ENCODE assay signal across 8 cellular contexts in the genomic region with DNA sequence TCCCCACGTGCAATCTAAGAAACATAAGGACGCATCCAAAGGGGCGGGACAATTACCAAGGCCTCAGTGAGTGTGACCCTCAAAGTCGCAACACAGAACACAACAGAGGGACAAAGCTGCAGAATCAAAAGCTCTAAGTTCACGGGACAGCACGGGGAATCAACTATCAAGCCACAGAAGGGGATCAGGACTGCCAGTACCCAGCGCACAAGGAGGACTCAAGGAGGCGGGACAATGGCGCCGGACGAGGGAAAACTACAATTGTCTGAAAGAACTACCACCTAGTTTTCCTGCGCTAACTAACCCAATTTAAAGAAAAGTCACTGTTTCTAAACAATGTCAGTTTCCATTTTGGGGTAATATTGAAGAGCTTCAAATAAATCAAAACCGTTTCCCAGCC. TPM values are rescaled to one million over a fixed set of nuclear protein-coding genes. Genes with fewer than 3 reads are reported as not detected.
DNase-seq lines count a peak whose midpoint lies in the region; ATAC-seq and TF ChIP-seq lines count a peak whose summit lies in the region.

No MANE protein-coding gene starts in this region.

- H3K4me3 ChIP-seq in adipocyte (ENCODE audit: low read length) = peak overlapping the region; percentile 83
- peak overlapping the region; percentile 85 for H3K4me3 ChIP-seq in thoracic aorta

- peaks cover 12% of the 10 kb centered on the region for H3K4me1 Mint-ChIP-seq in activated CD4-positive, alpha-beta T cell treated with anti-CD3 and anti-CD28 coated beads for 36 hours

- CTCF ChIA-PET in activated CD4-positive, alpha-beta T cell treated with anti-CD3 and anti-CD28 coated beads for 36 hours (lab: Charles Lee) = interaction anchor here (1.1 to 4.4 kb wide), 2 partner anchors 11 to 44 kb away, joined by 6 to 22 read pairs; no protein-coding TSS in a partner anchor

- H3K4me1 ChIP-seq in adipocyte (ENCODE audit: control insufficient read depth, insufficient read depth, low read length) = peaks cover 6% of the 10 kb centered on the region
- peaks cover 0 to 14% of the 10 kb centered on the region in 2 donors for H3K4me1 ChIP-seq in thoracic aorta (ENCODE audit: control insufficient read depth in 1 of 2, low read depth in 2 of 2)

- H3K27me3 Mint-ChIP-seq in activated CD4-positive, alpha-beta T cell treated with anti-CD3 and anti-CD28 coated beads for 36 hours = no peaks in the 10 kb centered on the region

- H3K9ac ChIP-seq in adipocyte (ENCODE audit: low read length) = peak overlapping the region; percentile 87

- H3K27ac ChIP-seq in layer of hippocampus (ENCODE audit: low read depth, low read length) = peak overlapping the region; percentile 52
- H3K27ac ChIP-seq in thoracic aorta = peak overlapping the region; percentile 67 to 71

- no peak overlapping the region for H3K27ac Mint-ChIP-seq in activated CD4-positive, alpha-beta T cell treated with anti-CD3 and anti-CD28 coated beads for 36 hours

- POLR2A ChIA-PET in activated CD4-positive, alpha-beta T cell treated with anti-CD3 and anti-CD28 coated beads for 36 hours (lab: Charles Lee) = no interaction called here

- H3K9me3 ChIP-seq in adipocyte (ENCODE audit: control insufficient read depth, low read length) (no peaks in the 10 kb centered on the region), thoracic aorta (no peaks in the 10 kb centered on the region)

- ATAC-seq in activated CD4-positive, alpha-beta T cell treated with anti-CD3 and anti-CD28 coated beads for 36 hours = no peak
- no peak for ATAC-seq in thoracic aorta (ENCODE audit: insufficient number of reproducible peaks, low FRiP score, low read depth)
- ATAC-seq in GM18867 (IDR thresholded peaks at IDR 0.05; ENCODE audit: unreplicated experiment) = no peak

- no peaks in the 10 kb centered on the region for H3K9me3 Mint-ChIP-seq in activated CD4-positive, alpha-beta T cell treated with anti-CD3 and anti-CD28 coated beads for 36 hours (ENCODE audit: low read depth)

- intact Hi-C loops in activated CD4-positive, alpha-beta T cell treated with anti-CD3 and anti-CD28 coated beads for 36 hours (cut with DNase I, micrococcal nuclease) = loop anchor here in 1 of 2 experiments (10.0 kb wide), 1 partner anchor 898 kb away; no protein-coding TSS in a partner anchor

- no peak for DNase-seq in activated CD4-positive, alpha-beta T cell treated with anti-CD3 and anti-CD28 coated beads for 36 hours
- no peak for DNase-seq in activated CD4-positive, alpha-beta T cell treated with anti-CD3 and anti-CD28 coated beads, Interleukin-2, amount 50 U/mL, for 1 hour
- DNase-seq in adipocyte (ENCODE audit: low read depth) (no peak), thoracic aorta (ENCODE audit: low spot score) (no peak), NCI-H1092 (lab: John Stamatoyannopoulos, UW) (no peak), NCI-H1436 treated with DMSO at 0.1 percent for 48 hours (lab: John Stamatoyannopoulos, UW) (no peak)

- no peaks in the 10 kb centered on the region for H3K36me3 Mint-ChIP-seq in activated CD4-positive, alpha-beta T cell treated with anti-CD3 and anti-CD28 coated beads for 36 hours (ENCODE audit: low read depth)

- no peaks in the 10 kb centered on the region for H3K27me3 ChIP-seq in adipocyte (replicated peaks; ENCODE audit: control insufficient read depth, insufficient read depth, low read length)
- no peaks in the 10 kb centered on the region for H3K27me3 ChIP-seq in layer of hippocampus (ENCODE audit: control insufficient read depth, insufficient read depth, low read length)
- H3K27me3 ChIP-seq in thoracic aorta (replicated peaks; ENCODE audit: insufficient read depth) = no peaks in the 10 kb centered on the region

- H3K4me3 Mint-ChIP-seq in activated CD4-positive, alpha-beta T cell treated with anti-CD3 and anti-CD28 coated beads for 36 hours = peak overlapping the region; percentile 69

- H3K36me3 ChIP-seq in adipocyte (ENCODE audit: control insufficient read depth, insufficient read depth, low read length, severe bottlenecking) (no peaks in the 10 kb centered on the region), thoracic aorta (no peaks in the 10 kb centered on the region)

- no peak for TF ChIP-seq CTCF in thoracic aorta (IDR thresholded peaks at IDR 0.05)

RNA-seq across cellular contexts. Expression of a gene that starts 1.3 kb away (rescaled TPM):
- total RNA-seq in activated CD4-positive, alpha-beta T cell treated with anti-CD3 and anti-CD28 coated beads for 36 hours = 1 to 10 TPM; 2.0 to 2.5 TPM
- 10 to 100 TPM in 1 of 2 donors, 1 to 10 TPM in 1; 5.1 to 10.9 TPM for total RNA-seq in thoracic aorta

RNA-seq across cellular contexts. Expression of a gene that starts 29.3 kb away (rescaled TPM):
- total RNA-seq in activated CD4-positive, alpha-beta T cell treated with anti-CD3 and anti-CD28 coated beads for 36 hours = 100 to 1,000 TPM; 113 to 134 TPM
- total RNA-seq in thoracic aorta = 10 to 100 TPM; 29.8 to 30.5 TPM

RNA-seq across cellular contexts. Expression of a gene that starts 38.3 kb away (rescaled TPM):
- total RNA-seq in activated CD4-positive, alpha-beta T cell treated with anti-CD3 and anti-CD28 coated beads for 36 hours = 10 to 100 TPM; 13.7 to 14.6 TPM
- total RNA-seq in thoracic aorta = 100 to 1,000 TPM in 1 of 2 donors, 10 to 100 TPM in 1; 58.1 to 104 TPM

RNA-seq across cellular contexts. Expression of a gene that starts 38.5 kb away (rescaled TPM):
- 100 to 1,000 TPM; 197 to 206 TPM for total RNA-seq in activated CD4-positive, alpha-beta T cell treated with anti-CD3 and anti-CD28 coated beads for 36 hours
- 10 to 100 TPM in 1 of 2 donors, 1 to 10 TPM in 1; 6.2 to 24.5 TPM for total RNA-seq in thoracic aorta
